ENCODE assay signal across 8 cellular contexts in genomic region chr11:70270877-70271634, GRCh38. TPM values are rescaled to one million over a fixed set of nuclear protein-coding genes. Genes with fewer than 3 reads are reported as not detected.
A peak's percentile ranks its signal among the peaks of the same experiment; 100 is the strongest.
DNase-seq lines count a peak whose midpoint lies in the region; ATAC-seq, FAIRE-seq and TF ChIP-seq lines count a peak whose summit lies in the region.

No MANE protein-coding gene starts in this region.

- no TSS peak for BruUV-seq in PC-3 (replicated peaks; lab: Mats Ljungman, UMichigan)

- peaks cover 16% of the 10 kb centered on the region; the same call in 1 of the 2 replicates for H4K20me1 ChIP-seq in PC-3 (ENCODE audit: low read length)

- no peaks in the 10 kb centered on the region for H3K9me3 ChIP-seq in PC-3 (ENCODE audit: low read length)
- no peaks in the 10 kb centered on the region for H3K9me3 ChIP-seq in pancreas
- H3K9me3 ChIP-seq in vagina, result no peaks in the 10 kb centered on the region

- H3K27me3 ChIP-seq in PC-3 (ENCODE audit: low read length) (no peaks in the 10 kb centered on the region), pancreas (no peaks in the 10 kb centered on the region), vagina (no peaks in the 10 kb centered on the region)

- DNase-seq in activated T-cell treated with anti-CD3 and anti-CD28 coated beads for 1 hour (ENCODE audit: low read depth) (peak; percentile 34), PC-3 (peak; percentile 47), activated gamma-delta T cell (lab: John Stamatoyannopoulos, UW) (peak; percentile 44), glomerular visceral epithelial cell (ENCODE audit: extremely low spot score) (peak; percentile 26), pancreas (peak; percentile 28 to 84 (median 56)), vagina (ENCODE audit: extremely low spot score in 2 of 2) (no peak)
- DNase-seq in activated T-cell treated with anti-CD3 and anti-CD28 coated beads, Interleukin-2, amount 50 U/mL, for 1 hour, result no peak

- ATAC-seq in HG03039 (IDR thresholded peaks at IDR 0.05; ENCODE audit: unreplicated experiment), result peak; percentile 31
- ATAC-seq in PC-3, result peak; percentile 39
- peak; percentile 27 to 53 (median 32) for ATAC-seq in pancreas

- TF ChIP-seq CTCF in PC-3 (conservative IDR thresholded peaks at IDR 0.05; ENCODE audit: low read depth, low read length) (no peak), pancreas (IDR thresholded peaks at IDR 0.05) (peak in 1 of 4 donors; percentile 7), vagina (IDR thresholded peaks at IDR 0.05) (no peak)

- CTCF ChIA-PET in PC-3 (lab: Charles Lee), result interaction anchor here (0.6 kb wide), 2 partner anchors 25 to 31 kb away, joined by 3 to 5 read pairs; no protein-coding TSS in a partner anchor

- peak overlapping the region; percentile 85 for H3K9ac ChIP-seq in PC-3 (ENCODE audit: low read length)

- no peaks in the 10 kb centered on the region for H3K9me2 ChIP-seq in PC-3 (replicated peaks; ENCODE audit: low read length)

- H3K36me3 ChIP-seq in PC-3 (ENCODE audit: low read depth, low read length) (peaks cover 35% of the 10 kb centered on the region), pancreas (peaks cover 0 to 13% (median 0%) of the 10 kb centered on the region in 3 donors), vagina (peaks cover 0 to 6% of the 10 kb centered on the region in 2 donors)

- peaks cover 60% of the 10 kb centered on the region for H3K79me2 ChIP-seq in PC-3 (ENCODE audit: low read length)

- TF ChIP-seq POLR2A in vagina (IDR thresholded peaks at IDR 0.05), result no peak

- no peaks in the 10 kb centered on the region for H3F3A ChIP-seq in PC-3 (ENCODE audit: low read length, unreplicated experiment)

- H3K4me2 ChIP-seq in PC-3 (ENCODE audit: low read length), result peak overlapping the region; percentile 84

- FAIRE-seq in pancreas (lab: Jason Lieb, UNC), result no peak

- POLR2A ChIA-PET in PC-3 (lab: Charles Lee; ENCODE audit: unreplicated experiment), result no interaction called here

- H3K4me1 ChIP-seq in PC-3 (ENCODE audit: insufficient read depth, low read length), result peaks cover 23% of the 10 kb centered on the region
- H3K4me1 ChIP-seq in pancreas, result peaks cover 3 to 14% (median 6%) of the 10 kb centered on the region in 3 donors
- peaks cover 33% of the 10 kb centered on the region for H3K4me1 ChIP-seq in vagina

- H3K27ac ChIP-seq in PC-3 (ENCODE audit: low read length) (no peak overlapping the region), pancreas (peak overlapping the region; percentile 75 to 86 (median 82)), vagina (peak overlapping the region; percentile 72)

- peak overlapping the region; percentile 5; the same call in 1 of the 2 replicates for H2AFZ ChIP-seq in PC-3 (ENCODE audit: low read length)

- WGBS in pancreas, 2 donors, result 1 to 2% methylated on average over 43 to 75 of the region's 75 CpGs

- intact Hi-C loops in PC-3 (cut with micrococcal nuclease), result loop anchor here (1.0 to 2.0 kb wide), 4 partner anchors 36 to 68 kb away; partner anchors contain the start of gene FADD
- intact Hi-C loops in pancreas (cut with DNase I), result no loop called here
- intact Hi-C loops in vagina (cut with DNase I), result loop anchor here (10.0 kb wide), 1 partner anchor 144 kb away; no protein-coding TSS in a partner anchor

- peak overlapping the region; percentile 80 for H3K4me3 ChIP-seq in PC-3 (ENCODE audit: low read length)
- H3K4me3 ChIP-seq in pancreas, result peak overlapping the region; percentile 72 to 94 (median 88)
- peak overlapping the region; percentile 77 to 97 for H3K4me3 ChIP-seq in vagina

RNA-seq across cellular contexts. Expression of gene PPFIA1, which starts 0.6 kb away (rescaled TPM):
- total RNA-seq in PC-3 (2014; rRNA removed) (57.5 and 71.1 TPM in 2 replicates), pancreas (10 to 100 TPM; 14.9 to 28.7 (median 21.1) TPM), vagina (54.3 TPM)
- 10 to 100 TPM; 18.3 to 24.9 TPM for polyA plus RNA-seq in pancreas

Comparison
In these comparisons a context has a peak if more than half of its experiments do, and no peak if none do; other contexts are left out.
1. DNase-seq: peak in activated T-cell treated with anti-CD3 and anti-CD28 coated beads for 1 hour (single experiment), PC-3 (single experiment), activated gamma-delta T cell (single experiment), glomerular visceral epithelial cell (single experiment) and pancreas (6 of 6); none in activated T-cell treated with anti-CD3 and anti-CD28 coated beads, Interleukin-2, amount 50 U/mL, for 1 hour (single experiment) and vagina (0 of 2).
2. intact Hi-C loops: an anchor here in PC-3 (1.0 to 2.0 kb wide) and vagina (10.0 kb wide); none called in pancreas.
3. Peak in every context shown above with its lines, with median percentiles within 50 percentile points of each other: ATAC-seq and H3K4me3 ChIP-seq.